Comparison of ENCODE assay signal across 23 cellular contexts in genomic region chr1:39964552-39964951, GRCh38.
"Had no signal": no experiment of that assay in that cellular context is flagged by ENCODE, and none has a peak within 500 bp of the region (broad histone marks: within the 10 kb centered on the region; RNA-seq: fewer than 3 reads in every experiment).

No MANE protein-coding gene starts in this region.

- H3K36me3 ChIP-seq: gastroesophageal sphincter, left ventricle myocardium inferior, pancreas had no signal

- H3K4me1 Mint-ChIP-seq: mesothelial cell of epicardium, natural killer cell, neural crest cell had no signal

- H3K4me1 ChIP-seq: gastroesophageal sphincter, left ventricle myocardium inferior, pancreas, psoas muscle had no signal

- H3K27ac ChIP-seq: epithelial cell of prostate, esophagus squamous epithelium, gastroesophageal sphincter, left ventricle myocardium inferior, lower lobe of right lung, pancreas, psoas muscle had no signal

- H3K4me3 Mint-ChIP-seq: effector memory CD8-positive, alpha-beta T cell; memory B cell; mesothelial cell of epicardium; natural killer cell; neural crest cell had no signal

- H3K9me3 ChIP-seq: esophagus squamous epithelium, gastroesophageal sphincter, left ventricle myocardium inferior, lower lobe of right lung, pancreas, psoas muscle, right lobe of liver had no signal

- FAIRE-seq: keratinocyte, pancreas had no signal

- H3K27me3 Mint-ChIP-seq: effector memory CD8-positive, alpha-beta T cell; memory B cell had no signal

- H3K4me3 ChIP-seq: esophagus squamous epithelium, gastroesophageal sphincter, left ventricle myocardium inferior, lower lobe of right lung, pancreas, psoas muscle, right lobe of liver had no signal

- H3K9me3 Mint-ChIP-seq: effector memory CD8-positive, alpha-beta T cell; memory B cell; mesothelial cell of epicardium; natural killer cell; neural crest cell had no signal

- H3K27ac Mint-ChIP-seq: effector memory CD8-positive, alpha-beta T cell; memory B cell; mesothelial cell of epicardium; natural killer cell had no signal

- H3K36me3 Mint-ChIP-seq: memory B cell, natural killer cell had no signal

- DNase-seq: effector memory CD8-positive, alpha-beta T cell; esophagus squamous epithelium; foreskin fibroblast; glutamatergic neuron; left cardiac atrium; left ventricle myocardium inferior; natural killer cell; occipital lobe; pancreas; psoas muscle; retina; right lobe of liver; stimulated activated CD4-positive, alpha-beta T cell treated with anti-CD3 and anti-CD28 coated beads, Interleukin-1b, Interleukin-23, amount 100 ng/mL, for 48 hours; stimulated activated CD4-positive, alpha-beta T cell treated with anti-CD3 and anti-CD28 coated beads, Interleukin-4, amount 100 ng/mL, for 4 hours; stimulated activated naive CD4-positive, alpha-beta T cell treated with Interleukin-2 at 50 U/mL for 16 hours; trophoblast cell had no signal
